ENCODE assay signal across 9 cellular contexts in the genomic region with DNA sequence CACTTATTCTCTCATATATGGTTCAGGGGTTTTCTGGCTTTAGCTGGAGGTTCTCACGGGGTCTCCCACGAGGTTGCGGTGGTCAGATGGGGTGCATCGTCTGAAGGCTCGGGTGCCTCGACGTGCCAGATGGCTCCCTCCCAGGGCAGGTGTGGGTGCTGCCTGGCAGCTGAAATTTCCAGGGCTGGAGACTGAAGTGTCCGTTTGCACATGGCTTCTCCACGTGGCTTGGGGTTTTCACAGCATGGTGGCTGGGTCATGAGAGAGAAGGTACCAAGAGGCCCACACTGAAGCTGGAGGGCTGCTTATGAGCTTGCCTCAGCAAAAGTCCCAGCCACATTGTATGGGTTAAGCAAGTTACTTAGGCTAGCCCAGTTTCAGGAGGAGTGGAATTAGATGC.
DNase-seq lines count a peak whose midpoint lies in the region; ATAC-seq and TF ChIP-seq lines count a peak whose summit lies in the region.
"Had no signal": no experiment of that assay in that cellular context is flagged by ENCODE, and none has a peak within 500 bp of the region (broad histone marks: within the 10 kb centered on the region; RNA-seq: fewer than 3 reads in every experiment).

No MANE protein-coding gene starts in this region.

- no peaks in the 10 kb centered on the region for H3K36me3 Mint-ChIP-seq in brain
- H3K36me3 Mint-ChIP-seq in mesothelial cell of epicardium = no peaks in the 10 kb centered on the region

- TF ChIP-seq CTCF in left ventricle myocardium inferior (IDR thresholded peaks at IDR 0.05; ENCODE audit: borderline replicate concordance) (no peak), brain (conservative IDR thresholded peaks at IDR 0.05) (no peak), mesothelial cell of epicardium (IDR thresholded peaks at IDR 0.05; ENCODE audit: unreplicated experiment) (no peak), tibial artery (IDR thresholded peaks at IDR 0.05) (no peak)

- H3K9me3 ChIP-seq in left ventricle myocardium inferior (replicated peaks) = peaks cover 9% of the 10 kb centered on the region
- H3K9me3 ChIP-seq in tibial artery = no peaks in the 10 kb centered on the region

- peak overlapping the region; percentile 60 for H3K4me3 ChIP-seq in left ventricle myocardium inferior
- peak overlapping the region; percentile 38 to 45 for H3K4me3 ChIP-seq in tibial artery

- intact Hi-C loops in left ventricle myocardium inferior (cut with micrococcal nuclease) = no loop called here
- intact Hi-C loops in Right ventricle myocardium superior (cut with DNase I) = no loop called here
- intact Hi-C loops in tibial artery (cut with DNase I; ENCODE audit: low total_unique reads) = no loop called here

- DNase-seq in left ventricle myocardium inferior (no peak), Right ventricle myocardium superior (no peak), mesothelial cell of epicardium (ENCODE audit: low spot score in 2 of 2, unreplicated experiment in 2 of 2) (no peak), tibial artery (no peak), left lobe of liver (ENCODE audit: low spot score) (no peak), SHP77 treated with DMSO at 0.1 percent for 48 hours (lab: John Stamatoyannopoulos, UW) (no peak), middle frontal gyrus (ENCODE audit: extremely low spot score, low spot score) (no peak)
- DNase-seq: NCI-H1417 treated with DMSO at 0.1 percent for 48 hours had no signal

- H3K36me3 ChIP-seq in left ventricle myocardium inferior = no peaks in the 10 kb centered on the region
- no peaks in the 10 kb centered on the region for H3K36me3 ChIP-seq in tibial artery

- H3K27me3 ChIP-seq in left ventricle myocardium inferior (ENCODE audit: low read depth) (peaks cover 39% of the 10 kb centered on the region), tibial artery (peaks cover 0 to 15% of the 10 kb centered on the region in 2 donors)

- peaks cover 28% of the 10 kb centered on the region for H3K27me3 Mint-ChIP-seq in brain
- peaks cover 31% of the 10 kb centered on the region for H3K27me3 Mint-ChIP-seq in mesothelial cell of epicardium (ENCODE audit: low read depth)

- peak overlapping the region in 2 of 5 experiments; percentile 66 to 89 for H3K27ac Mint-ChIP-seq in brain
- no peak overlapping the region for H3K27ac Mint-ChIP-seq in mesothelial cell of epicardium

- H3K27ac ChIP-seq in left ventricle myocardium inferior (replicated peaks) (peak overlapping the region; percentile 85), tibial artery (no peak overlapping the region)

- peaks cover 48% of the 10 kb centered on the region for H3K4me1 ChIP-seq in left ventricle myocardium inferior
- H3K4me1 ChIP-seq in tibial artery = peaks cover 0 to 11% (median 7%) of the 10 kb centered on the region in 4 donors

- ATAC-seq in Right ventricle myocardium superior (ENCODE audit: poor library complexity) (no peak), left lobe of liver (no peak)

- H3K4me3 Mint-ChIP-seq in brain (peak overlapping the region; percentile 80 to 83 (median 82)), mesothelial cell of epicardium (peak overlapping the region; percentile 78)

- H3K4me1 Mint-ChIP-seq in brain = peaks cover 30% of the 10 kb centered on the region
- H3K4me1 Mint-ChIP-seq in mesothelial cell of epicardium = peaks cover 3% of the 10 kb centered on the region

- H3K9me3 Mint-ChIP-seq in brain (peaks cover 0 to 12% (median 4%) of the 10 kb centered on the region in 5 experiments), mesothelial cell of epicardium (no peaks in the 10 kb centered on the region)
